Comparison of ENCODE assay signal across 8 cellular contexts in the genomic region with DNA sequence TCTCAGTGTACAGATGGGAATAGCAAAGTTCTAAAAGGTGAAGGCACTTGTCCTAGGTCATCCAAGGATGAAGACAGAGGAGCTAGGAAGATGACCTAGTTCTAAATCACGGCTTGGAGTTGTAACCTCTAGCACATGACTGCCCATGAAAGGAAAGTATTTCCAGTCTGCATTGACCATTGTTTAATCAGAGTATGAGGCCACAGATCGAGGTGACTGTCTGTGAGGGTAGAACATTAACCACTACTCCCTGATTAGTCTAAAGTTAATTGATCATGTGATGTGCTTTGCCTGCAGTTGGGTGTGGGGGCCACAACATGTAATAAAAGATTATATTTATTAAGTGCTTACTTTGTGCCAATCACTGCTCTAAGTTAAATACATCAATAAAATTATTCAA. TPM values are rescaled to one million over a fixed set of nuclear protein-coding genes. Genes with fewer than 3 reads are reported as not detected.
DNase-seq lines count a peak whose midpoint lies in the region; ATAC-seq and TF ChIP-seq lines count a peak whose summit lies in the region.

No MANE protein-coding gene starts in this region.

- intact Hi-C loops in activated CD4-positive, alpha-beta T cell treated with anti-CD3 and anti-CD28 coated beads, Interleukin-2, amount 10 ng/mL, durations not matched to agents 24 days and 14 days (cut with micrococcal nuclease), result loop anchor here (1.0 to 5.0 kb wide), 8 partner anchors 22 to 206 kb away; a partner anchor contains a TSS

- peak overlapping the region; percentile 79 for H3K4me3 Mint-ChIP-seq in activated CD4-positive, alpha-beta T cell treated with anti-CD3 and anti-CD28 coated beads, Interleukin-2, amount 10 ng/mL, durations not matched to agents 24 days and 14 days
- H3K4me3 Mint-ChIP-seq in activated naive CD8-positive, alpha-beta T cell treated with anti-CD3 and anti-CD28 coated beads for 36 hours, result peak overlapping the region; percentile 75
- H3K4me3 Mint-ChIP-seq in stimulated activated naive CD8-positive, alpha-beta T cell treated with anti-CD3 and anti-CD28 coated beads, Interleukin-15, Interleukin-2, amounts not matched to agents 100 ng/mL and 50 ng/mL, for 24 hours, result peak overlapping the region; percentile 42

- H3K4me1 Mint-ChIP-seq in activated CD4-positive, alpha-beta T cell treated with anti-CD3 and anti-CD28 coated beads, Interleukin-2, amount 10 ng/mL, durations not matched to agents 24 days and 14 days, result peaks cover 48% of the 10 kb centered on the region
- peaks cover 26% of the 10 kb centered on the region for H3K4me1 Mint-ChIP-seq in activated naive CD8-positive, alpha-beta T cell treated with anti-CD3 and anti-CD28 coated beads for 36 hours
- H3K4me1 Mint-ChIP-seq in stimulated activated naive CD8-positive, alpha-beta T cell treated with anti-CD3 and anti-CD28 coated beads, Interleukin-15, Interleukin-2, amounts not matched to agents 100 ng/mL and 50 ng/mL, for 24 hours (ENCODE audit: low read depth), result peaks cover 41% of the 10 kb centered on the region

- no peak overlapping the region for H3K4me3 ChIP-seq in WERI-Rb-1 (ENCODE audit: low read depth, low read length)

- peaks cover 12% of the 10 kb centered on the region for H3K36me3 Mint-ChIP-seq in activated CD4-positive, alpha-beta T cell treated with anti-CD3 and anti-CD28 coated beads, Interleukin-2, amount 10 ng/mL, durations not matched to agents 24 days and 14 days (ENCODE audit: low read depth)
- H3K36me3 Mint-ChIP-seq in activated naive CD8-positive, alpha-beta T cell treated with anti-CD3 and anti-CD28 coated beads for 36 hours, result peaks cover 4% of the 10 kb centered on the region
- no peaks in the 10 kb centered on the region for H3K36me3 Mint-ChIP-seq in stimulated activated naive CD8-positive, alpha-beta T cell treated with anti-CD3 and anti-CD28 coated beads, Interleukin-15, Interleukin-2, amounts not matched to agents 100 ng/mL and 50 ng/mL, for 24 hours (ENCODE audit: low read depth)

- no peaks in the 10 kb centered on the region for H3K9me3 ChIP-seq in WERI-Rb-1 (ENCODE audit: severe bottlenecking)

- no peak for TF ChIP-seq CTCF in WERI-Rb-1 (IDR thresholded peaks at IDR 0.05; ENCODE audit: low read depth, low read length)

- H3K27ac Mint-ChIP-seq in activated CD4-positive, alpha-beta T cell treated with anti-CD3 and anti-CD28 coated beads, Interleukin-2, amount 10 ng/mL, durations not matched to agents 24 days and 14 days, result peak overlapping the region; percentile 39
- peak overlapping the region; percentile 73 for H3K27ac Mint-ChIP-seq in activated naive CD8-positive, alpha-beta T cell treated with anti-CD3 and anti-CD28 coated beads for 36 hours
- peak overlapping the region; percentile 41 for H3K27ac Mint-ChIP-seq in stimulated activated naive CD8-positive, alpha-beta T cell treated with anti-CD3 and anti-CD28 coated beads, Interleukin-15, Interleukin-2, amounts not matched to agents 100 ng/mL and 50 ng/mL, for 24 hours

- peaks cover 21% of the 10 kb centered on the region for H3K27me3 Mint-ChIP-seq in activated CD4-positive, alpha-beta T cell treated with anti-CD3 and anti-CD28 coated beads, Interleukin-2, amount 10 ng/mL, durations not matched to agents 24 days and 14 days
- H3K27me3 Mint-ChIP-seq in activated naive CD8-positive, alpha-beta T cell treated with anti-CD3 and anti-CD28 coated beads for 36 hours, result no peaks in the 10 kb centered on the region
- H3K27me3 Mint-ChIP-seq in stimulated activated naive CD8-positive, alpha-beta T cell treated with anti-CD3 and anti-CD28 coated beads, Interleukin-15, Interleukin-2, amounts not matched to agents 100 ng/mL and 50 ng/mL, for 24 hours, result no peaks in the 10 kb centered on the region

- DNase-seq in activated CD4-positive, alpha-beta T cell treated with anti-CD3 and anti-CD28 coated beads, Interleukin-2, amount 10 ng/mL, durations not matched to agents 24 days and 14 days, result no peak
- no peak for DNase-seq in activated CD4-positive, alpha-beta T cell treated with anti-CD3 and anti-CD28 coated beads, Interleukin-2, amount 50 U/mL, for 48 hours
- DNase-seq in activated naive CD8-positive, alpha-beta T cell treated with anti-CD3 and anti-CD28 coated beads for 36 hours, result no peak
- DNase-seq in NCI-H146 (lab: John Stamatoyannopoulos, UW) (no peak), NCI-H2107 (lab: John Stamatoyannopoulos, UW) (no peak), WERI-Rb-1 (no peak)

- H3K9me3 Mint-ChIP-seq in activated CD4-positive, alpha-beta T cell treated with anti-CD3 and anti-CD28 coated beads, Interleukin-2, amount 10 ng/mL, durations not matched to agents 24 days and 14 days, result peaks cover 19% of the 10 kb centered on the region
- H3K9me3 Mint-ChIP-seq in activated naive CD8-positive, alpha-beta T cell treated with anti-CD3 and anti-CD28 coated beads for 36 hours, result no peaks in the 10 kb centered on the region
- H3K9me3 Mint-ChIP-seq in stimulated activated naive CD8-positive, alpha-beta T cell treated with anti-CD3 and anti-CD28 coated beads, Interleukin-15, Interleukin-2, amounts not matched to agents 100 ng/mL and 50 ng/mL, for 24 hours, result no peaks in the 10 kb centered on the region

- peak; percentile 7 for ATAC-seq in HG03039 (IDR thresholded peaks at IDR 0.05; ENCODE audit: unreplicated experiment)

- H3K27ac ChIP-seq in WERI-Rb-1, result no peak overlapping the region

- no peaks in the 10 kb centered on the region for H3K27me3 ChIP-seq in WERI-Rb-1 (ENCODE audit: insufficient read depth, low read depth, severe bottlenecking)

- no peaks in the 10 kb centered on the region for H3K36me3 ChIP-seq in WERI-Rb-1

RNA-seq across cellular contexts. Expression of a gene that starts 0.7 kb away (rescaled TPM):
- total RNA-seq in activated CD4-positive, alpha-beta T cell treated with anti-CD3 and anti-CD28 coated beads, Interleukin-2, amount 10 ng/mL, durations not matched to agents 24 days and 14 days, result 1.4 and 1.5 TPM in 2 replicates
- total RNA-seq in activated naive CD8-positive, alpha-beta T cell treated with anti-CD3 and anti-CD28 coated beads for 36 hours, result 1 to 10 TPM; 2.3 to 2.4 TPM
